Comparison of ENCODE assay signal across 8 cellular contexts in genomic region chr14:45083622-45083978, GRCh38. TPM values are rescaled to one million over a fixed set of nuclear protein-coding genes. Genes with fewer than 3 reads are reported as not detected.
DNase-seq lines count a peak whose midpoint lies in the region; ATAC-seq and TF ChIP-seq lines count a peak whose summit lies in the region.

No MANE protein-coding gene starts in this region.

- POLR2A ChIA-PET in AG04450 (lab: Yijun Ruan, JAX): interaction anchor here (0.9 kb wide), 1 partner anchor 122 kb away, joined by 4 read pairs; the partner anchor contains the start of genes KLHL28 and TOGARAM1

- no peak for DNase-seq in AG04450 (ENCODE audit: low read depth, low spot score)
- no peak for DNase-seq in astrocyte of the spinal cord (ENCODE audit: low read depth, low spot score)
- peak; percentile 44 for DNase-seq in midbrain (lab: John Stamatoyannopoulos, UW)
- no peak for DNase-seq in NCI-H82 (lab: John Stamatoyannopoulos, UW)
- no peak for DNase-seq in kidney glomerular epithelial cell (lab: John Stamatoyannopoulos, UW)
- no peak for DNase-seq in stimulated activated CD8-positive, alpha-beta memory T cell treated with anti-CD3 and anti-CD28 coated beads, Interleukin-4, amount 100 ng/mL, for 48 hours
- no peak for DNase-seq in GM13976 (ENCODE audit: low spot score)

- H3K4me3 ChIP-seq in AG04450 (ENCODE audit: low read depth, low read length) (peak overlapping the region; percentile 83), astrocyte of the spinal cord (ENCODE audit: low read depth, low read length) (peak overlapping the region; percentile 91)

- no peak for TF ChIP-seq CTCF in AG04450 (IDR thresholded peaks at IDR 0.05; ENCODE audit: low read depth, low read length)
- TF ChIP-seq CTCF in astrocyte of the spinal cord (IDR thresholded peaks at IDR 0.05; ENCODE audit: low read depth, low read length): no peak
- TF ChIP-seq CTCF in GM13976 (IDR thresholded peaks at IDR 0.05; ENCODE audit: borderline replicate concordance, control extremely low read depth, extremely low read depth, insufficient read depth, missing control alignments): no peak

- in situ Hi-C loops in astrocyte of the spinal cord (cut with HindIII; ENCODE audit: low sequenced_read_pairs) (no loop called here), GM13976 (cut with MboI; ENCODE audit: low sequenced_read_pairs, unreplicated experiment) (no loop called here)

- H3K27ac ChIP-seq in AG04450 (ENCODE audit: low read depth, low read length): no peak overlapping the region

- no peaks in the 10 kb centered on the region for H3K9me3 ChIP-seq in AG04450 (ENCODE audit: control insufficient read depth, insufficient read depth, low read length)

- peak; percentile 6 for ATAC-seq in HG02763 (IDR thresholded peaks at IDR 0.05; ENCODE audit: unreplicated experiment)

- CTCF ChIA-PET in AG04450 (lab: Charles Lee): no interaction called here

- no peaks in the 10 kb centered on the region for H3K27me3 ChIP-seq in AG04450 (ENCODE audit: control insufficient read depth, insufficient read depth, low read length)

RNA-seq across cellular contexts. Expression of gene PRPF39, which starts 0.3 kb away (rescaled TPM):
- polyA plus RNA-seq in AG04450 (2011; rRNA removed): 33.0 and 48.6 TPM in 2 replicates
- polyA minus RNA-seq in AG04450 (2011; rRNA and poly(A)+ RNA removed): 38.9 and 46.8 TPM in 2 replicates

RNA-seq across cellular contexts. Expression of gene FKBP3, which starts 50.7 kb away (rescaled TPM):
- polyA plus RNA-seq in AG04450 (2011; rRNA removed): 55.3 and 105 TPM in 2 replicates
- 7.2 and 14.2 TPM in 2 replicates for polyA minus RNA-seq in AG04450 (2011; rRNA and poly(A)+ RNA removed)

RNA-seq across cellular contexts. Expression of gene FANCM, which starts 52.1 kb away (rescaled TPM):
- polyA plus RNA-seq in AG04450 (2011; rRNA removed): 1.5 and 2.8 TPM in 2 replicates
- polyA minus RNA-seq in AG04450 (2011; rRNA and poly(A)+ RNA removed): 3.0 and 5.9 TPM in 2 replicates
